In genomic region chr14:30518867-30519266, GRCh38 we compare ENCODE assay signal across 25 cellular contexts. TPM values are rescaled to one million over a fixed set of nuclear protein-coding genes. Genes with fewer than 3 reads are reported as not detected.
DNase-seq lines count a peak whose midpoint lies in the region; ATAC-seq, FAIRE-seq and TF ChIP-seq lines count a peak whose summit lies in the region.
"Had no signal": no experiment of that assay in that cellular context is flagged by ENCODE, and none has a peak within 500 bp of the region (broad histone marks: within the 10 kb centered on the region; RNA-seq: fewer than 3 reads in every experiment).

No MANE protein-coding gene starts in this region.

- DNase-seq in NCI-H1092 (lab: John Stamatoyannopoulos, UW) (peak; percentile 64), NCI-H1092 treated with DMSO at 0.1 percent for 48 hours (lab: John Stamatoyannopoulos, UW) (no peak), A549 (ENCODE audit: low read depth in 1 of 2, low spot score in 1 of 2) (no peak), NCI-H69 (lab: John Stamatoyannopoulos, UW) (peak; percentile 53)
- DNase-seq: ACHN; AML-193; BE2C; CD4-positive, alpha-beta T cell; CD8-positive, alpha-beta memory T cell; DMS79; EL; GDM1; GM23248; H7; HCEC 1CT had no signal

- POLR2A ChIA-PET in A549 (lab: Yijun Ruan, JAX), result interaction anchor here (0.6 kb wide), 1 partner anchor 248 kb away, joined by 3 read pairs; no protein-coding TSS in a partner anchor

- no peak overlapping the region for H3K9ac ChIP-seq in parathyroid adenoma
- H3K9ac ChIP-seq: BLaER1 treated with 17β-estradiol and CSF1 and Interleukin-3, amounts not matched to agents 10 nM and 100 nM; GM23248 had no signal

- H3K79me2 ChIP-seq in parathyroid adenoma, result no peaks in the 10 kb centered on the region

- H3K4me3 ChIP-seq in A549, result no peak overlapping the region
- H3K4me3 ChIP-seq in parathyroid adenoma (ENCODE audit: low read depth, low read length), result no peak overlapping the region
- H3K4me3 ChIP-seq: BLaER1 treated with 17β-estradiol and CSF1 and Interleukin-3, amounts not matched to agents 10 nM and 100 nM; GM12878; GM23248 had no signal

- no peak for TF ChIP-seq RAD21 in A549 (conservative IDR thresholded peaks at IDR 0.05 in 1 of 2, IDR thresholded peaks at IDR 0.05 in 1 of 2)

- H3K4me2 ChIP-seq in A549, result no peak overlapping the region
- H3K4me2 ChIP-seq in parathyroid adenoma (ENCODE audit: low read length), result no peak overlapping the region
- H3K4me2 ChIP-seq: BLaER1 treated with 17β-estradiol and CSF1 and Interleukin-3, amounts not matched to agents 10 nM and 100 nM had no signal

- no peak for TF ChIP-seq POLR2A in A549 (IDR thresholded peaks at IDR 0.05; ENCODE audit: low read length)

- no peak for TF ChIP-seq EP300 in A549 (IDR thresholded peaks at IDR 0.05)

- no peak for TF ChIP-seq CTCF in A549 (IDR thresholded peaks at IDR 0.05)
- no peak for TF ChIP-seq CTCF in parathyroid adenoma (IDR thresholded peaks at IDR 0.05)

- CTCF ChIA-PET in A549 (lab: Yijun Ruan, JAX), result interaction anchor here (0.9 to 2.4 kb wide), 2 partner anchors 9 to 143 kb away, joined by 3 to 7 read pairs; no protein-coding TSS in a partner anchor

- 45% methylated on average over 3 of the region's 3 CpGs for WGBS in A549 (ENCODE audit: missing lambda C conversion rate)

- ATAC-seq in A549 (no peak), esophagus mucosa (no peak), HG02588 (IDR thresholded peaks at IDR 0.05; ENCODE audit: unreplicated experiment) (no peak)
- ATAC-seq: GM12878 had no signal

- H2AFZ ChIP-seq in parathyroid adenoma, result peak overlapping the region; percentile 13
- H2AFZ ChIP-seq: GM23248 had no signal

- no peak for FAIRE-seq in A549 (lab: Jason Lieb, UNC)
- FAIRE-seq: A204.1, D721Med, GM12878, GM19239, H1 had no signal

- no peaks in the 10 kb centered on the region for H3K27me3 ChIP-seq in parathyroid adenoma (ENCODE audit: control insufficient read depth, insufficient read depth, low read length)
- H3K27me3 ChIP-seq: BE2C; BLaER1 treated with 17β-estradiol and CSF1 and Interleukin-3, amounts not matched to agents 10 nM and 100 nM had no signal

- H3K9me3 ChIP-seq in A549 (no peaks in the 10 kb centered on the region), parathyroid adenoma (ENCODE audit: control insufficient read depth, low read length) (no peaks in the 10 kb centered on the region)
- H3K9me3 ChIP-seq: BE2C; BLaER1 treated with 17β-estradiol and CSF1 and Interleukin-3, amounts not matched to agents 10 nM and 100 nM had no signal

- H3K4me1 ChIP-seq in A549, result no peaks in the 10 kb centered on the region
- H3K4me1 ChIP-seq in parathyroid adenoma, result no peaks in the 10 kb centered on the region
- H3K4me1 ChIP-seq: BE2C; BLaER1 treated with 17β-estradiol and CSF1 and Interleukin-3, amounts not matched to agents 10 nM and 100 nM had no signal

- H3K27ac ChIP-seq in A549 (no peak overlapping the region), parathyroid adenoma (no peak overlapping the region)
- H3K27ac ChIP-seq: 22Rv1; BLaER1 treated with 17β-estradiol and CSF1 and Interleukin-3, amounts not matched to agents 10 nM and 100 nM; GM23248 had no signal

- no peaks in the 10 kb centered on the region for H3K36me3 ChIP-seq in parathyroid adenoma (ENCODE audit: control insufficient read depth, insufficient read depth, low read length)
- H3K36me3 ChIP-seq: BE2C; BLaER1 treated with 17β-estradiol and CSF1 and Interleukin-3, amounts not matched to agents 10 nM and 100 nM had no signal

TF ChIP-seq in A549, 52 proteins besides CTCF, POLR2A, EP300 and RAD21:
- TF ChIP-seq MAFK (IDR thresholded peaks at IDR 0.05; ENCODE audit: partially characterized antibody) (peak; percentile 85), HEYL (CRISPR knock-in tag; IDR thresholded peaks at IDR 0.05) (no peak)

RNA-seq across cellular contexts. Expression of gene G2E3, which starts 40.1 kb away (rescaled TPM):
- polyA plus RNA-seq in A549 (2011; rRNA removed), result 20.5 and 27.9 TPM in 2 replicates
- polyA plus RNA-seq in A549 (2012; cell fraction: cytosol; rRNA removed), result 4.5 and 5.2 TPM in 2 replicates
- 3.2 and 6.7 TPM in 2 replicates for polyA plus RNA-seq in A549 (2012; cell fraction: nucleus; rRNA removed)
- polyA plus RNA-seq in A549 (2017; fragmentation: RNase III; extraction: RNeasy Plus Mini Kit Qiagen cat#74134 plus additional on column Dnase treatment), result 18.0 to 22.1 TPM (median 18.2 TPM) in 3 replicates
- polyA minus RNA-seq in A549 (2011; rRNA and poly(A)+ RNA removed), result 8.0 and 11.5 TPM in 2 replicates
- 9.6 TPM for total RNA-seq in esophagus mucosa

Comparison
In these comparisons a context has a peak if more than half of its experiments do, and no peak if none do; other contexts are left out.
1. DNase-seq: peak in NCI-H1092 (single experiment) and NCI-H69 (single experiment); none in NCI-H1092 treated with DMSO at 0.1 percent for 48 hours (single experiment) and A549 (0 of 2).